Comparison of ENCODE assay signal across 24 cellular contexts in the genomic region with DNA sequence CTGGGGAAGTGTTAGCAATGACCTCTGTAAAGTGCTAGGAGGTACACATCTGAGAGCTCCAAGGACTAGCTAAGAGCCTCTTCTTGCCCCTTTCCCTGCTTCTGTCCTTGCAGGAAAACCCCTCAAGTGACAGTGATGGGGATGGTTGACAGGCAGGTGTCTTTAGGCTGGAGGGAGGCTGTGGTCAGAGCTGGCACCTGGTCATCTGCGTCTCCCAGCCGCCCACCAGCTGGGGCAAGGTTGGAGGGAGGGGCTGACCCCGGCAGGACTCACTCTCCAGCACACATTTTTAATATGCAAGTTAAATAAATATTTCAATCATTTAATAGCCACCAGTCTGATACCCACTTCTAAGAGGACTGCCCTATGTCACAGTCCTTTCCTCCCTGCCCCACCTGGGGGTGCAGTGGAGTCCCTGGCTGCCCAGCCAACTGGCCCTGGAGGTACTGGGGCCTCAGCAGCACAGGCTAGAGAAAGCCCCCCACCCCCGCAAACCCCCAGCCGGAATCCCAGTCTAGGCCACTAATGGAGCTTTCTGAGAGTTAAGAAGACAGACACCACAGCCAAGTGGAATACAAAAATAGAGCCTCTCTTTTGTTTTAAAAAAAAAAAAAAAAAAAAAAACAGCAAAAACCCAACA. TPM values are rescaled to one million over a fixed set of nuclear protein-coding genes. Genes with fewer than 3 reads are reported as not detected.
"Had no signal": no experiment of that assay in that cellular context is flagged by ENCODE, and none has a peak within 500 bp of the region (broad histone marks: within the 10 kb centered on the region; RNA-seq: fewer than 3 reads in every experiment).

No MANE protein-coding gene starts in this region.

- H3K27ac ChIP-seq: transverse colon, uterus had no signal

- H3K4me1 Mint-ChIP-seq: activated CD4-positive, alpha-beta T cell treated with anti-CD3 and anti-CD28 coated beads, Interleukin-2, amount 10 ng/mL, durations not matched to agents 24 days and 14 days had no signal

- DNase-seq: activated CD4-positive, alpha-beta T cell treated with anti-CD3 and anti-CD28 coated beads, Interleukin-2, amount 10 ng/mL, durations not matched to agents 24 days and 14 days; activated CD8-positive, alpha-beta T cell treated with anti-CD3 and anti-CD28 coated beads for 36 hours; activated naive CD4-positive, alpha-beta T cell treated with anti-CD3 and anti-CD28 coated beads, Interleukin-2, amount 10 ng/mL, durations not matched to agents 7 days and 5 days; activated naive CD8-positive, alpha-beta T cell treated with anti-CD3 and anti-CD28 coated beads, Interleukin-2, amount 50 U/mL, for 24 hours; activated T-cell treated with anti-CD3 and anti-CD28 coated beads, Interleukin-2, amount 50 U/mL, for 4 hours; anterior cingulate cortex; central memory CD4-positive, alpha-beta T cell; erythroblast; immature natural killer cell; kidney glomerular epithelial cell; mesendoderm; naive thymus-derived CD4-positive, alpha-beta T cell; nucleus accumbens; retina; stimulated activated CD4-positive, alpha-beta T cell treated with anti-CD3 and anti-CD28 coated beads, Interleukin-2, amount 100 ng/mL, for 24 hours; stimulated activated naive CD8-positive, alpha-beta T cell treated with anti-CD3 and anti-CD28 coated beads, Interleukin-15, Interleukin-2, amounts not matched to agents 100 U/mL and 50 U/mL, for 24 hours; substantia nigra; T-cell; T-helper 9 cell; transverse colon; uterus had no signal

- H3K9me3 ChIP-seq: transverse colon, uterus had no signal

- H3K4me3 Mint-ChIP-seq: activated CD4-positive, alpha-beta T cell treated with anti-CD3 and anti-CD28 coated beads, Interleukin-2, amount 10 ng/mL, durations not matched to agents 24 days and 14 days; activated CD8-positive, alpha-beta T cell treated with anti-CD3 and anti-CD28 coated beads for 36 hours; activated naive CD4-positive, alpha-beta T cell treated with anti-CD3 and anti-CD28 coated beads, Interleukin-2, amount 10 ng/mL, durations not matched to agents 7 days and 5 days; activated naive CD8-positive, alpha-beta T cell treated with anti-CD3 and anti-CD28 coated beads, Interleukin-2, amount 50 U/mL, for 24 hours; activated T-cell treated with anti-CD3 and anti-CD28 coated beads, Interleukin-2, amount 50 U/mL, for 4 hours; brain; immature natural killer cell; naive thymus-derived CD4-positive, alpha-beta T cell; T-cell had no signal

- H3K27ac Mint-ChIP-seq: activated CD4-positive, alpha-beta T cell treated with anti-CD3 and anti-CD28 coated beads, Interleukin-2, amount 10 ng/mL, durations not matched to agents 24 days and 14 days; activated CD8-positive, alpha-beta T cell treated with anti-CD3 and anti-CD28 coated beads for 36 hours; activated naive CD4-positive, alpha-beta T cell treated with anti-CD3 and anti-CD28 coated beads, Interleukin-2, amount 10 ng/mL, durations not matched to agents 7 days and 5 days; activated naive CD8-positive, alpha-beta T cell treated with anti-CD3 and anti-CD28 coated beads, Interleukin-2, amount 50 U/mL, for 24 hours; brain; immature natural killer cell; naive thymus-derived CD4-positive, alpha-beta T cell; T-cell had no signal

- H3K36me3 Mint-ChIP-seq: activated naive CD4-positive, alpha-beta T cell treated with anti-CD3 and anti-CD28 coated beads, Interleukin-2, amount 10 ng/mL, durations not matched to agents 7 days and 5 days; immature natural killer cell; naive thymus-derived CD4-positive, alpha-beta T cell; T-cell had no signal

- H3K4me1 ChIP-seq: transverse colon, uterus had no signal

- ATAC-seq: activated CD8-positive, alpha-beta T cell treated with anti-CD3 and anti-CD28 coated beads for 36 hours; activated naive CD8-positive, alpha-beta T cell treated with anti-CD3 and anti-CD28 coated beads, Interleukin-2, amount 50 U/mL, for 24 hours; activated T-cell treated with anti-CD3 and anti-CD28 coated beads, Interleukin-2, amount 50 U/mL, for 4 hours; naive thymus-derived CD4-positive, alpha-beta T cell; stimulated activated naive CD8-positive, alpha-beta T cell treated with anti-CD3 and anti-CD28 coated beads, Interleukin-15, Interleukin-2, amounts not matched to agents 100 U/mL and 50 U/mL, for 24 hours; T-cell had no signal

- H3K4me3 ChIP-seq: transverse colon, uterus had no signal

- H3K36me3 ChIP-seq: transverse colon, uterus had no signal

- H3K9me3 Mint-ChIP-seq: activated CD4-positive, alpha-beta T cell treated with anti-CD3 and anti-CD28 coated beads, Interleukin-2, amount 10 ng/mL, durations not matched to agents 24 days and 14 days; activated CD8-positive, alpha-beta T cell treated with anti-CD3 and anti-CD28 coated beads for 36 hours; activated naive CD4-positive, alpha-beta T cell treated with anti-CD3 and anti-CD28 coated beads, Interleukin-2, amount 10 ng/mL, durations not matched to agents 7 days and 5 days; activated naive CD8-positive, alpha-beta T cell treated with anti-CD3 and anti-CD28 coated beads, Interleukin-2, amount 50 U/mL, for 24 hours; activated T-cell treated with anti-CD3 and anti-CD28 coated beads, Interleukin-2, amount 50 U/mL, for 4 hours; naive thymus-derived CD4-positive, alpha-beta T cell; T-cell had no signal

RNA-seq across cellular contexts. Expression of a gene that starts 6.3 kb away (rescaled TPM):
- total RNA-seq: frontal cortex; mucosa of gallbladder; naive thymus-derived CD4-positive, alpha-beta T cell; T-cell; transverse colon; uterus had no signal
